In the genomic region with DNA sequence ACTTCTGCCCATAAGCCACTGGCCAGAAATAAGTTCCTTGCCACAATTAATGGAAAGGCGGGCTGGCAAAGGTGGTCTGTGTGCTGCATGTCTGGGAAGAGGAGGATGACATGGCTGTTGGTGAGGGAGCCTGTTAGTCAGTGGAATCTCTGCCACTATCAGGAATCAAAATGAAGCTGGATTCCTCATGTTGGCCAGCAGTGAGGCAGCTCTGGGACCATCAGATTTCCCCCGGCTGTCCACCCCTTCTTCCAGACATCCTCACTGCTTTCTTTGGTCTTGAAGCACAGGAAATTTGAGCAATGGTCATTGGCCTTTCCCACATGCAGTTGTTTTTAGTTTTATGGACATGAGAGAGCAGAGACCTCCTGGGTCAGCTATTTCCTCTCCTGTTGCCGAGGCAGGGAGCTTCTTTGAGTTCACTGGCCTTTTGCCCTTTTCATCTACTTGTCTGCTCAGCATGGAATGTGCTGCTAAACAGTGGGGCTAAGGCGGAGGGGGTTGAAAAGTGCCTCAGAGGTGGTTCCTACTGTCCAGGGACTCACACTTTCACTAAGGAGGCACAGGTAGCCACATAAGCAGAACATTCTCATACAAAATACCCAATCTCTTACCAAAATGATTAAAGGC, we compare ENCODE assay signal across 1 cellular context.
TF ChIP-seq lines count a peak whose summit lies in the region.

No MANE protein-coding gene starts in this region.

TF ChIP-seq in HEK293T, 16 proteins besides CTCF, POLR2A, EP300 and RAD21:
- no peak for TF ChIP-seq ELF4 (IDR thresholded peaks at IDR 0.05)
- TF ChIP-seq FOXA1 (IDR thresholded peaks at IDR 0.05): no peak
- TF ChIP-seq ARNT (IDR thresholded peaks at IDR 0.05): no peak
